In genomic region chr6:116528163-116528562, GRCh38 we compare ENCODE assay signal across 18 cellular contexts. TPM values are rescaled to one million over a fixed set of nuclear protein-coding genes. Genes with fewer than 3 reads are reported as not detected.
A peak's percentile ranks its signal among the peaks of the same experiment; 100 is the strongest.
DNase-seq lines count a peak whose midpoint lies in the region; ATAC-seq, FAIRE-seq and TF ChIP-seq lines count a peak whose summit lies in the region.
"Had no signal": no experiment of that assay in that cellular context is flagged by ENCODE, and none has a peak within 500 bp of the region (broad histone marks: within the 10 kb centered on the region; RNA-seq: fewer than 3 reads in every experiment).

No MANE protein-coding gene starts in this region.

- no peaks in the 10 kb centered on the region for H3K79me2 ChIP-seq in OCI-LY7 (ENCODE audit: insufficient read depth, low read depth, low read length)

- H3K9me3 Mint-ChIP-seq in activated T-helper 17 cell treated with anti-CD3 and anti-CD28 coated beads, Interleukin-2, amount 50 U/mL, for 72 hours, result no peaks in the 10 kb centered on the region
- H3K9me3 Mint-ChIP-seq: T-helper 1 cell treated with Interleukin-12 subunit alpha and Interleukin-12 subunit beta and Interleukin-4 antibody, amounts not matched to agents 30 μg/mL and 1 μg/mL, for 36 hours had no signal

- no peaks in the 10 kb centered on the region; the same call in 1 of the 2 replicates for H3K9me2 ChIP-seq in OCI-LY7 (ENCODE audit: insufficient read depth, low read length)

- H3K27me3 Mint-ChIP-seq in activated T-helper 17 cell treated with anti-CD3 and anti-CD28 coated beads, Interleukin-2, amount 50 U/mL, for 72 hours, result peaks cover 12% of the 10 kb centered on the region

- intact Hi-C loops in left ventricle myocardium inferior (cut with micrococcal nuclease) (no loop called here), left ventricle myocardium superior (cut with micrococcal nuclease) (no loop called here), OCI-LY7 (cut with micrococcal nuclease; ENCODE audit: unreplicated experiment) (no loop called here)

- H3K4me1 ChIP-seq in left ventricle myocardium inferior (peaks cover 36% of the 10 kb centered on the region), OCI-LY7 (ENCODE audit: insufficient read depth, low read length, poor library complexity, severe bottlenecking) (no peaks in the 10 kb centered on the region)

- H3K27ac Mint-ChIP-seq in activated T-helper 17 cell treated with anti-CD3 and anti-CD28 coated beads, Interleukin-2, amount 50 U/mL, for 72 hours, result no peak overlapping the region
- H3K27ac Mint-ChIP-seq: T-helper 1 cell treated with Interleukin-12 subunit alpha and Interleukin-12 subunit beta and Interleukin-4 antibody, amounts not matched to agents 30 μg/mL and 1 μg/mL, for 36 hours had no signal

- H3K36me3 Mint-ChIP-seq in activated T-helper 17 cell treated with anti-CD3 and anti-CD28 coated beads, Interleukin-2, amount 50 U/mL, for 72 hours (ENCODE audit: low read depth), result no peaks in the 10 kb centered on the region

- H3K9me3 ChIP-seq in left ventricle myocardium inferior (replicated peaks), result no peaks in the 10 kb centered on the region
- no peaks in the 10 kb centered on the region for H3K9me3 ChIP-seq in OCI-LY7 (ENCODE audit: low read length)

- TF ChIP-seq CTCF in left ventricle myocardium inferior (IDR thresholded peaks at IDR 0.05; ENCODE audit: borderline replicate concordance), result no peak
- TF ChIP-seq CTCF in OCI-LY7 (conservative IDR thresholded peaks at IDR 0.05; ENCODE audit: low read length), result no peak

- CTCF ChIA-PET in OCI-LY7 (lab: Charles Lee; ENCODE audit: unreplicated experiment), result no interaction called here

- H3K27ac ChIP-seq in left ventricle myocardium inferior (replicated peaks) (peak overlapping the region; percentile 58), OCI-LY7 (ENCODE audit: low read depth, low read length, poor library complexity, severe bottlenecking) (no peak overlapping the region)
- H3K27ac ChIP-seq: HL-60 had no signal

- DNase-seq in left ventricle myocardium inferior, result no peak
- DNase-seq in left ventricle myocardium superior, result no peak
- peak; percentile 25 for DNase-seq in NCI-H526 treated with DMSO at 0.1 percent for 48 hours (lab: John Stamatoyannopoulos, UW)
- no peak for DNase-seq in NCI-H524 treated with DMSO at 0.1 percent for 48 hours (lab: John Stamatoyannopoulos, UW)
- DNase-seq in OCI-LY7 (ENCODE audit: low spot score), result no peak
- DNase-seq: ACHN, AML-193, COR-L47, NCI-H1417 treated with DMSO at 0.1 percent for 48 hours, NCI-H2107, SIG-M5 had no signal

- H3K36me3 ChIP-seq in left ventricle myocardium inferior (no peaks in the 10 kb centered on the region), OCI-LY7 (ENCODE audit: insufficient read depth, low read length) (no peaks in the 10 kb centered on the region)

- no peak for ATAC-seq in left ventricle myocardium superior
- ATAC-seq in activated T-helper 17 cell treated with anti-CD3 and anti-CD28 coated beads, Interleukin-2, amount 50 U/mL, for 72 hours (replicated peaks), result no peak

- no peak overlapping the region for H2AFZ ChIP-seq in OCI-LY7 (ENCODE audit: low read length)

- H3K27me3 ChIP-seq in left ventricle myocardium inferior (ENCODE audit: low read depth), result no peaks in the 10 kb centered on the region

- H3K4me3 ChIP-seq in left ventricle myocardium inferior (no peak overlapping the region), OCI-LY7 (ENCODE audit: low read depth, low read length, poor library complexity, severe bottlenecking) (no peak overlapping the region)

- no peaks in the 10 kb centered on the region for H4K20me1 ChIP-seq in OCI-LY7 (ENCODE audit: insufficient read depth, low read length)

- no peaks in the 10 kb centered on the region for H3K4me1 Mint-ChIP-seq in activated T-helper 17 cell treated with anti-CD3 and anti-CD28 coated beads, Interleukin-2, amount 50 U/mL, for 72 hours

- FAIRE-seq in islet of Langerhans (lab: Jason Lieb, UNC), result peak; percentile 51
- FAIRE-seq: GM18507, HTR-8/SVneo had no signal

- H3K4me3 Mint-ChIP-seq in activated T-helper 17 cell treated with anti-CD3 and anti-CD28 coated beads, Interleukin-2, amount 50 U/mL, for 72 hours, result no peak overlapping the region
- H3K4me3 Mint-ChIP-seq: T-helper 1 cell treated with Interleukin-12 subunit alpha and Interleukin-12 subunit beta and Interleukin-4 antibody, amounts not matched to agents 30 μg/mL and 1 μg/mL, for 36 hours had no signal

- no TSS peak for BruUV-seq in OCI-LY7 (replicated peaks; lab: Mats Ljungman, UMichigan)

- no peak overlapping the region for H3K4me2 ChIP-seq in OCI-LY7 (ENCODE audit: low read length)

- POLR2A ChIA-PET in OCI-LY7 (lab: Charles Lee), result interaction anchor here (0.6 kb wide), 1 partner anchor 216 kb away, joined by 3 read pairs; no protein-coding TSS in a partner anchor

RNA-seq across cellular contexts. Expression of gene CALHM5, which starts 16.7 kb away (rescaled TPM):
- 2.1 TPM for total RNA-seq in left ventricle myocardium inferior
- 2.4 TPM for total RNA-seq in left ventricle myocardium superior
- total RNA-seq in activated T-helper 17 cell treated with anti-CD3 and anti-CD28 coated beads, Interleukin-2, amount 50 U/mL, for 72 hours, result not detected
- not detected in 2 replicates for total RNA-seq in OCI-LY7 (2014; rRNA removed; shearing (Covaris generic))
- total RNA-seq in OCI-LY7 (2022), result not detected in 2 replicates

RNA-seq across cellular contexts. Expression of gene TRAPPC3L, which starts 17.3 kb away (rescaled TPM):
- total RNA-seq in left ventricle myocardium inferior (not detected), left ventricle myocardium superior (0.40 TPM), OCI-LY7 (2022) (not detected in 2 replicates)
- total RNA-seq in activated T-helper 17 cell treated with anti-CD3 and anti-CD28 coated beads, Interleukin-2, amount 50 U/mL, for 72 hours, result not detected
- not detected in 2 replicates for total RNA-seq in OCI-LY7 (2014; rRNA removed; shearing (Covaris generic))
- total RNA-seq: RPMI7951 had no signal

RNA-seq across cellular contexts. Expression of gene CALHM4, which starts 25.4 kb away (rescaled TPM):
- total RNA-seq in left ventricle myocardium inferior, result not detected
- 0.32 TPM for total RNA-seq in left ventricle myocardium superior
- total RNA-seq in activated T-helper 17 cell treated with anti-CD3 and anti-CD28 coated beads, Interleukin-2, amount 50 U/mL, for 72 hours, result not detected
- not detected in 2 replicates for total RNA-seq in OCI-LY7 (2014; rRNA removed; shearing (Covaris generic))
- total RNA-seq in OCI-LY7 (2022), result not detected in 2 replicates
- total RNA-seq: RPMI7951 had no signal

RNA-seq across cellular contexts. Expression of gene RWDD1, which starts 43.1 kb away (rescaled TPM):
- 73.3 TPM for total RNA-seq in left ventricle myocardium inferior
- total RNA-seq in left ventricle myocardium superior, result 72.4 TPM
- total RNA-seq in activated T-helper 17 cell treated with anti-CD3 and anti-CD28 coated beads, Interleukin-2, amount 50 U/mL, for 72 hours, result 10 to 100 TPM; 24.4 to 44.6 TPM
- total RNA-seq in OCI-LY7 (2014; rRNA removed; shearing (Covaris generic)), result 23.0 and 33.4 TPM in 2 replicates
- total RNA-seq in OCI-LY7 (2022), result 36.5 and 38.2 TPM in 2 replicates
